8 cellular contexts compared by ENCODE assay signal in genomic region chr10:87861953-87862643, GRCh38.
DNase-seq lines count a peak whose midpoint lies in the region; ATAC-seq and TF ChIP-seq lines count a peak whose summit lies in the region.

No MANE protein-coding gene starts in this region.

- peak overlapping the region; percentile 94 to 96 (median 95) for H3K27ac Mint-ChIP-seq in nephron

- no peak for TF ChIP-seq CTCF in RWPE2 (IDR thresholded peaks at IDR 0.05; ENCODE audit: poor library complexity, severe bottlenecking)
- TF ChIP-seq CTCF in nephron (IDR thresholded peaks at IDR 0.05; ENCODE audit: unreplicated experiment in 3 of 3): no peak

- no peaks in the 10 kb centered on the region for H3K4me1 ChIP-seq in RWPE2 (ENCODE audit: insufficient read depth, poor library complexity, severe bottlenecking)

- H3K9me3 Mint-ChIP-seq in nephron: no peaks in the 10 kb centered on the region

- ATAC-seq in GM19463 (IDR thresholded peaks at IDR 0.05; ENCODE audit: unreplicated experiment) (peak; percentile 42), RWPE2 (ENCODE audit: low read depth) (peak; percentile 26)

- peak overlapping the region; percentile 91 for H3K27ac ChIP-seq in RWPE2 (ENCODE audit: poor library complexity, severe bottlenecking)

- H3K36me3 ChIP-seq in RWPE2 (ENCODE audit: low read depth): peaks cover 5% of the 10 kb centered on the region

- H3K36me3 Mint-ChIP-seq in nephron (ENCODE audit: low read depth): peaks cover 9% of the 10 kb centered on the region

- peak overlapping the region; percentile 95 for H3K4me3 ChIP-seq in RWPE2 (ENCODE audit: severe bottlenecking)

- no peaks in the 10 kb centered on the region for H3K27me3 ChIP-seq in RWPE2 (ENCODE audit: insufficient read depth, poor library complexity, severe bottlenecking)

- H3K4me3 Mint-ChIP-seq in nephron: peak overlapping the region; percentile 96 to 99 (median 97)

- no peaks in the 10 kb centered on the region for H3K27me3 Mint-ChIP-seq in nephron (ENCODE audit: low read depth)

- DNase-seq in DMS 273 (lab: John Stamatoyannopoulos, UW; ENCODE audit: unreplicated experiment) (peak; percentile 87), HS-5 (ENCODE audit: low read depth) (peak; percentile 92), RWPE2 (ENCODE audit: low spot score) (peak; percentile 91), activated gamma-delta T cell (lab: John Stamatoyannopoulos, UW) (peak; percentile 85), fibroblast of the conjunctiva (ENCODE audit: low read depth) (peak; percentile 97)
- DNase-seq in stimulated activated naive CD4-positive, alpha-beta T cell treated with Interleukin-2 at 50 U/mL for 16 hours (lab: John Stamatoyannopoulos, UW): peak; percentile 94

- no peaks in the 10 kb centered on the region for H3K9me3 ChIP-seq in RWPE2 (ENCODE audit: severe bottlenecking)

- peaks cover 13% of the 10 kb centered on the region for H3K4me1 Mint-ChIP-seq in nephron

Comparison
In these comparisons a context has a peak if more than half of its experiments do, and no peak if none do; other contexts are left out.
1. Peak in every context shown above with its lines: DNase-seq, ATAC-seq, H3K4me3 ChIP-seq and H3K27ac ChIP-seq.